ENCODE assay signal across 1 cellular context in the genomic region with DNA sequence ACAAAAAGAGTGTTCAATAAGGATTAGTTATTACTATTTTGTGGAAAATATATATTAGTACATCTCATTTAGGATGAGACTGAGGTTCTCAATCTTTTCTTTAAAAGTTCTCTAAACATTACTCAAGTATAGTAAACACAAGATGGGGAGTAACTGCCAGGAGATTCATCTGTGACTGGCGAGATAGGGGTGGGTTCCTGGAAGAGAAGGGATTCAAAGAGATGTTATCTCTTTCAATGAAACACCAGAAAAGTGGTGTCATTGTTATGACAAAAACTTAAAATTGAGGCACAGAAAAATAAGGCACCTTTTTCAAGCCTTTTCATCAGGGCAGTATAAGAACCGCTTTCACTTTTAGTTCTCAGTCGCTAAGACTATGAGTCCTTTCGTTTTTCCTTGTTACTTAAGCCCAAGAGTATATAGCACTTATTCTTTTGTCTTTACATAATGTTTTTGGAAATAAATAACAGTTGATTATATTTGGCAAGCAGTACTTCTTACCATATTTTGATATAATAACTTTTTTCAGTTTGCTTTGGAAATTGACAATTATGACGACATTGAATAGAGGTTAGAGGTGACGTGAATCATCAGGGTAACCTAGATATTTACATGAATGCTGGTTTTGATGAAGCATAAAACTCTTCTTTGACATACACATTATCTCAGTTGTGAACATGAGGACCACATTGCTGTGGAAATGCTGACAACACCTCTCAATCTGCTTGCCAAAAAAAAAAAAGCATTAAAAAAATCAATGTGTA.
A peak's percentile ranks its signal among the peaks of the same experiment; 100 is the strongest.
TF ChIP-seq lines count a peak whose summit lies in the region.

No MANE protein-coding gene starts in this region.

TF ChIP-seq in K562, 482 proteins besides CTCF, POLR2A, EP300 and RAD21 (continued from another document and continues in another):
- TF ChIP-seq, protein P1, sequence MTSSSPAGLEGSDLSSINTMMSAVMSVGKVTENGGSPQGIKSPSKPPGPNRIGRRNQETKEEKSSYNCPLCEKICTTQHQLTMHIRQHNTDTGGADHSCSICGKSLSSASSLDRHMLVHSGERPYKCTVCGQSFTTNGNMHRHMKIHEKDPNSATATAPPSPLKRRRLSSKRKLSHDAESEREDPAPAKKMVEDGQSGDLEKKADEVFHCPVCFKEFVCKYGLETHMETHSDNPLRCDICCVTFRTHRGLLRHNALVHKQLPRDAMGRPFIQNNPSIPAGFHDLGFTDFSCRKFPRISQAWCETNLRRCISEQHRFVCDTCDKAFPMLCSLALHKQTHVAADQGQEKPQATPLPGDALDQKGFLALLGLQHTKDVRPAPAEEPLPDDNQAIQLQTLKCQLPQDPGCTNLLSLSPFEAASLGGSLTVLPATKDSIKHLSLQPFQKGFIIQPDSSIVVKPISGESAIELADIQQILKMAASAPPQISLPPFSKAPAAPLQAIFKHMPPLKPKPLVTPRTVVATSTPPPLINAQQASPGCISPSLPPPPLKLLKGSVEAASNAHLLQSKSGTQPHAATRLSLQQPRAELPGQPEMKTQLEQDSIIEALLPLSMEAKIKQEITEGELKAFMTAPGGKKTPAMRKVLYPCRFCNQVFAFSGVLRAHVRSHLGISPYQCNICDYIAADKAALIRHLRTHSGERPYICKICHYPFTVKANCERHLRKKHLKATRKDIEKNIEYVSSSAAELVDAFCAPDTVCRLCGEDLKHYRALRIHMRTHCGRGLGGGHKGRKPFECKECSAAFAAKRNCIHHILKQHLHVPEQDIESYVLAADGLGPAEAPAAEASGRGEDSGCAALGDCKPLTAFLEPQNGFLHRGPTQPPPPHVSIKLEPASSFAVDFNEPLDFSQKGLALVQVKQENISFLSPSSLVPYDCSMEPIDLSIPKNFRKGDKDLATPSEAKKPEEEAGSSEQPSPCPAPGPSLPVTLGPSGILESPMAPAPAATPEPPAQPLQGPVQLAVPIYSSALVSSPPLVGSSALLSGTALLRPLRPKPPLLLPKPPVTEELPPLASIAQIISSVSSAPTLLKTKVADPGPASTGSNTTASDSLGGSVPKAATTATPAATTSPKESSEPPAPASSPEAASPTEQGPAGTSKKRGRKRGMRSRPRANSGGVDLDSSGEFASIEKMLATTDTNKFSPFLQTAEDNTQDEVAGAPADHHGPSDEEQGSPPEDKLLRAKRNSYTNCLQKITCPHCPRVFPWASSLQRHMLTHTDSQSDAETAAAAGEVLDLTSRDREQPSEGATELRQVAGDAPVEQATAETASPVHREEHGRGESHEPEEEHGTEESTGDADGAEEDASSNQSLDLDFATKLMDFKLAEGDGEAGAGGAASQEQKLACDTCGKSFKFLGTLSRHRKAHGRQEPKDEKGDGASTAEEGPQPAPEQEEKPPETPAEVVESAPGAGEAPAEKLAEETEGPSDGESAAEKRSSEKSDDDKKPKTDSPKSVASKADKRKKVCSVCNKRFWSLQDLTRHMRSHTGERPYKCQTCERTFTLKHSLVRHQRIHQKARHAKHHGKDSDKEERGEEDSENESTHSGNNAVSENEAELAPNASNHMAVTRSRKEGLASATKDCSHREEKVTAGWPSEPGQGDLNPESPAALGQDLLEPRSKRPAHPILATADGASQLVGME (CRISPR knock-in tag; IDR thresholded peaks at IDR 0.05): no peak
- TF ChIP-seq JUN (IDR thresholded peaks at IDR 0.05; ENCODE audit: borderline replicate concordance, low read depth, low read length) (no peak), JUN (CRISPR knock-in tag; IDR thresholded peaks at IDR 0.05; ENCODE audit: borderline replicate concordance) (no peak), EZH2 (IDR thresholded peaks at IDR 0.05; ENCODE audit: borderline replicate concordance, low read depth, low read length) (no peak), MCM2 (IDR thresholded peaks at IDR 0.05; ENCODE audit: low read depth) (no peak), NFE2 (IDR thresholded peaks at IDR 0.05; ENCODE audit: low read depth) (peak; percentile 48; the same call in 1 of the 2 replicates), HNRNPK (IDR thresholded peaks at IDR 0.05; ENCODE audit: low read depth, low read length, poor library complexity, severe bottlenecking) (no peak), YBX1 (IDR thresholded peaks at IDR 0.05) (no peak), CHD2 (IDR thresholded peaks at IDR 0.05; ENCODE audit: low read depth, low read length) (no peak), PURB (CRISPR knock-in tag; IDR thresholded peaks at IDR 0.05; ENCODE audit: low read depth) (no peak), ZNF347 (CRISPR knock-in tag; IDR thresholded peaks at IDR 0.05; ENCODE audit: low read depth) (no peak), TFAM (CRISPR knock-in tag; conservative IDR thresholded peaks at IDR 0.05) (no peak), PTBP1 (IDR thresholded peaks at IDR 0.05; ENCODE audit: low read depth, low read length) (no peak), KAT7 (CRISPR knock-in tag; IDR thresholded peaks at IDR 0.05; ENCODE audit: borderline replicate concordance) (no peak), ZNF780A (CRISPR knock-in tag; IDR thresholded peaks at IDR 0.05) (no peak), MIER1 (IDR thresholded peaks at IDR 0.05; ENCODE audit: low read depth) (no peak), PML (IDR thresholded peaks at IDR 0.05; ENCODE audit: low read length) (peak; percentile 49; the same call in 1 of the 2 replicates), ZNF23 (CRISPR knock-in tag; IDR thresholded peaks at IDR 0.05) (no peak), CBFA2T3 (IDR thresholded peaks at IDR 0.05) (peak; percentile 62), ZSCAN29 (IDR thresholded peaks at IDR 0.05) (no peak), COPS2 (conservative IDR thresholded peaks at IDR 0.05) (no peak), ZNF586 (CRISPR knock-in tag; conservative IDR thresholded peaks at IDR 0.05) (no peak), ERF (CRISPR knock-in tag; IDR thresholded peaks at IDR 0.05) (no peak), RBM34 (IDR thresholded peaks at IDR 0.05; ENCODE audit: borderline replicate concordance, insufficient read depth, low read length) (no peak), ZZZ3 (IDR thresholded peaks at IDR 0.05) (no peak), ZNF41 (CRISPR knock-in tag; conservative IDR thresholded peaks at IDR 0.05) (no peak), TEAD4 (IDR thresholded peaks at IDR 0.05; ENCODE audit: low read length) (peak; percentile 70; the same call in 1 of the 2 replicates), TEAD4 (CRISPR knock-in tag; IDR thresholded peaks at IDR 0.05; ENCODE audit: borderline replicate concordance) (no peak), CBFA2T2 (conservative IDR thresholded peaks at IDR 0.05) (peak; percentile 36; the same call in 1 of the 2 replicates), CBFB (CRISPR knock-in tag; IDR thresholded peaks at IDR 0.05) (no peak), ZNF3 (CRISPR knock-in tag; IDR thresholded peaks at IDR 0.05) (no peak), HMGN3 (IDR thresholded peaks at IDR 0.05; ENCODE audit: borderline replicate concordance, extremely low read depth, insufficient read length, low read depth, low read length) (no peak), MTA3 (IDR thresholded peaks at IDR 0.05; ENCODE audit: borderline replicate concordance) (peak; percentile 57; the same call in 1 of the 2 replicates), GABPB2 (CRISPR knock-in tag; conservative IDR thresholded peaks at IDR 0.05) (no peak), NR2C1 (IDR thresholded peaks at IDR 0.05) (no peak), NR2C1 (tag; IDR thresholded peaks at IDR 0.05) (peak; percentile 37; the same call in 1 of the 2 replicates), BDP1 (IDR thresholded peaks at IDR 0.05; ENCODE audit: insufficient read depth, insufficient read length) (no peak), POLR2B (IDR thresholded peaks at IDR 0.05; ENCODE audit: low read depth, partially characterized antibody) (no peak)
- TF ChIP-seq, protein P2, sequence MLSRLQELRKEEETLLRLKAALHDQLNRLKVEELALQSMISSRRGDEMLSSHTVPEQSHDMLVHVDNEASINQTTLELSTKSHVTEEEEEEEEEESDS (CRISPR knock-in tag; IDR thresholded peaks at IDR 0.05): no peak
- TF ChIP-seq, protein P3, sequence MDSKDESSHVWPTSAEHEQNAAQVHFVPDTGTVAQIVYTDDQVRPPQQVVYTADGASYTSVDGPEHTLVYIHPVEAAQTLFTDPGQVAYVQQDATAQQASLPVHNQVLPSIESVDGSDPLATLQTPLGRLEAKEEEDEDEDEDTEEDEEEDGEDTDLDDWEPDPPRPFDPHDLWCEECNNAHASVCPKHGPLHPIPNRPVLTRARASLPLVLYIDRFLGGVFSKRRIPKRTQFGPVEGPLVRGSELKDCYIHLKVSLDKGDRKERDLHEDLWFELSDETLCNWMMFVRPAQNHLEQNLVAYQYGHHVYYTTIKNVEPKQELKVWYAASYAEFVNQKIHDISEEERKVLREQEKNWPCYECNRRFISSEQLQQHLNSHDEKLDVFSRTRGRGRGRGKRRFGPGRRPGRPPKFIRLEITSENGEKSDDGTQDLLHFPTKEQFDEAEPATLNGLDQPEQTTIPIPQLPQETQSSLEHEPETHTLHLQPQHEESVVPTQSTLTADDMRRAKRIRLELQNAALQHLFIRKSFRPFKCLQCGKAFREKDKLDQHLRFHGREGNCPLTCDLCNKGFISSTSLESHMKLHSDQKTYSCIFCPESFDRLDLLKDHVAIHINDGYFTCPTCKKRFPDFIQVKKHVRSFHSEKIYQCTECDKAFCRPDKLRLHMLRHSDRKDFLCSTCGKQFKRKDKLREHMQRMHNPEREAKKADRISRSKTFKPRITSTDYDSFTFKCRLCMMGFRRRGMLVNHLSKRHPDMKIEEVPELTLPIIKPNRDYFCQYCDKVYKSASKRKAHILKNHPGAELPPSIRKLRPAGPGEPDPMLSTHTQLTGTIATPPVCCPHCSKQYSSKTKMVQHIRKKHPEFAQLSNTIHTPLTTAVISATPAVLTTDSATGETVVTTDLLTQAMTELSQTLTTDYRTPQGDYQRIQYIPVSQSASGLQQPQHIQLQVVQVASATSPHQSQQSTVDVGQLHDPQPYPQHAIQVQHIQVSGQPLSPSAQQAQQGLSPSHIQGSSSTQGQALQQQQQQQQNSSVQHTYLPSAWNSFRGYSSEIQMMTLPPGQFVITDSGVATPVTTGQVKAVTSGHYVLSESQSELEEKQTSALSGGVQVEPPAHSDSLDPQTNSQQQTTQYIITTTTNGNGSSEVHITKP (IDR thresholded peaks at IDR 0.05; ENCODE audit: partially characterized antibody): no peak
- TF ChIP-seq, protein P4, sequence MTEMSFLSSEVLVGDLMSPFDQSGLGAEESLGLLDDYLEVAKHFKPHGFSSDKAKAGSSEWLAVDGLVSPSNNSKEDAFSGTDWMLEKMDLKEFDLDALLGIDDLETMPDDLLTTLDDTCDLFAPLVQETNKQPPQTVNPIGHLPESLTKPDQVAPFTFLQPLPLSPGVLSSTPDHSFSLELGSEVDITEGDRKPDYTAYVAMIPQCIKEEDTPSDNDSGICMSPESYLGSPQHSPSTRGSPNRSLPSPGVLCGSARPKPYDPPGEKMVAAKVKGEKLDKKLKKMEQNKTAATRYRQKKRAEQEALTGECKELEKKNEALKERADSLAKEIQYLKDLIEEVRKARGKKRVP (CRISPR knock-in tag; IDR thresholded peaks at IDR 0.05): no peak
- TF ChIP-seq, protein P5, sequence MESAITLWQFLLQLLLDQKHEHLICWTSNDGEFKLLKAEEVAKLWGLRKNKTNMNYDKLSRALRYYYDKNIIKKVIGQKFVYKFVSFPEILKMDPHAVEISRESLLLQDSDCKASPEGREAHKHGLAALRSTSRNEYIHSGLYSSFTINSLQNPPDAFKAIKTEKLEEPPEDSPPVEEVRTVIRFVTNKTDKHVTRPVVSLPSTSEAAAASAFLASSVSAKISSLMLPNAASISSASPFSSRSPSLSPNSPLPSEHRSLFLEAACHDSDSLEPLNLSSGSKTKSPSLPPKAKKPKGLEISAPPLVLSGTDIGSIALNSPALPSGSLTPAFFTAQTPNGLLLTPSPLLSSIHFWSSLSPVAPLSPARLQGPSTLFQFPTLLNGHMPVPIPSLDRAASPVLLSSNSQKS (CRISPR knock-in tag; IDR thresholded peaks at IDR 0.05): no peak
- TF ChIP-seq, protein P6, sequence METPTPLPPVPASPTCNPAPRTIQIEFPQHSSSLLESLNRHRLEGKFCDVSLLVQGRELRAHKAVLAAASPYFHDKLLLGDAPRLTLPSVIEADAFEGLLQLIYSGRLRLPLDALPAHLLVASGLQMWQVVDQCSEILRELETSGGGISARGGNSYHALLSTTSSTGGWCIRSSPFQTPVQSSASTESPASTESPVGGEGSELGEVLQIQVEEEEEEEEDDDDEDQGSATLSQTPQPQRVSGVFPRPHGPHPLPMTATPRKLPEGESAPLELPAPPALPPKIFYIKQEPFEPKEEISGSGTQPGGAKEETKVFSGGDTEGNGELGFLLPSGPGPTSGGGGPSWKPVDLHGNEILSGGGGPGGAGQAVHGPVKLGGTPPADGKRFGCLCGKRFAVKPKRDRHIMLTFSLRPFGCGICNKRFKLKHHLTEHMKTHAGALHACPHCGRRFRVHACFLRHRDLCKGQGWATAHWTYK (CRISPR knock-in tag; IDR thresholded peaks at IDR 0.05): no peak
- TF ChIP-seq, protein P7, sequence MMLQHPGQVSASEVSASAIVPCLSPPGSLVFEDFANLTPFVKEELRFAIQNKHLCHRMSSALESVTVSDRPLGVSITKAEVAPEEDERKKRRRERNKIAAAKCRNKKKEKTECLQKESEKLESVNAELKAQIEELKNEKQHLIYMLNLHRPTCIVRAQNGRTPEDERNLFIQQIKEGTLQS (IDR thresholded peaks at IDR 0.05): peak; percentile 68
- TF ChIP-seq, protein P7 (CRISPR knock-in tag; conservative IDR thresholded peaks at IDR 0.05): no peak
